9 cellular contexts compared by ENCODE assay signal in the genomic region with DNA sequence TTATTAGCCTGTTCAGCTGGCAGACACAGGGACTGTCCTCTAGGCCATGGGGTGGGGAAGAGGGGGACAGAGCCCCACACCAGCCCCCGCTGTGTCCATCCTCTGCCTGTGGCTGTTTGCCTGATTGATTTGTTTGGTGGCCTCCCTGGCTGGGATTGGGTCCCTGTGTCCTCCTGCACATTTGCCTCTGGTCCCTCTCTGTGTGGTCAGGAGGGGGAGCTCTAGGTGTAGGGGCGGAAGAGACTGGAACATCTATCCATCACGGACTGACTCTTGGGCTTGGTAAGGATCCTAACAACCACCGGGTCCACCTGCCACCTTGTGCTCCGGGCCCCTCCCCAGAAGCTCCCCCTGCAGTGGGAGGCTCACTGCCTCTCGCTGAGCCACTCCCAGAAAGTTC. TPM values are rescaled to one million over a fixed set of nuclear protein-coding genes. Genes with fewer than 3 reads are reported as not detected.
A peak's percentile ranks its signal among the peaks of the same experiment; 100 is the strongest.
DNase-seq lines count a peak whose midpoint lies in the region; ATAC-seq and TF ChIP-seq lines count a peak whose summit lies in the region.
"Had no signal": no experiment of that assay in that cellular context is flagged by ENCODE, and none has a peak within 500 bp of the region (broad histone marks: within the 10 kb centered on the region; RNA-seq: fewer than 3 reads in every experiment).

No MANE protein-coding gene starts in this region.

- H3K4me1 Mint-ChIP-seq in WTC11, result peaks cover 37% of the 10 kb centered on the region
- H3K4me1 Mint-ChIP-seq in naive thymus-derived CD4-positive, alpha-beta T cell, result peaks cover 3 to 36% (median 13%) of the 10 kb centered on the region in 7 donors
- peaks cover 5% of the 10 kb centered on the region for H3K4me1 Mint-ChIP-seq in activated CD8-positive, alpha-beta memory T cell treated with anti-CD3 and anti-CD28 coated beads, Interleukin-2, amount 10 ng/mL, durations not matched to agents 7 days and 5 days

- POLR2A ChIA-PET in WTC11 (lab: Charles Lee), result interaction anchor here (0.9 to 2.4 kb wide), 2 partner anchors 18 to 46 kb away, joined by 4 to 5 read pairs; no protein-coding TSS in a partner anchor
- POLR2A ChIA-PET in naive thymus-derived CD4-positive, alpha-beta T cell (lab: Charles Lee), result interaction anchor here (0.7 to 2.0 kb wide), 2 partner anchors 25 to 36 kb away, joined by 3 to 5 read pairs; no protein-coding TSS in a partner anchor

- H3K4me3 Mint-ChIP-seq in WTC11, result peak overlapping the region; percentile 8; the same call in 1 of the 2 replicates
- H3K4me3 Mint-ChIP-seq in naive thymus-derived CD4-positive, alpha-beta T cell, result peak overlapping the region in 2 of 10 donors; percentile 19 to 27
- no peak overlapping the region for H3K4me3 Mint-ChIP-seq in activated CD8-positive, alpha-beta memory T cell treated with anti-CD3 and anti-CD28 coated beads, Interleukin-2, amount 10 ng/mL, durations not matched to agents 7 days and 5 days
- H3K4me3 Mint-ChIP-seq: central memory CD8-positive, alpha-beta T cell had no signal

- no peak overlapping the region for H3K27ac ChIP-seq in naive thymus-derived CD4-positive, alpha-beta T cell (ENCODE audit: low read depth, low read length)

- intact Hi-C loops in naive thymus-derived CD4-positive, alpha-beta T cell (cut with micrococcal nuclease), result loop anchor here in 1 of 2 donors (5.0 kb wide), 1 partner anchor 36 kb away; no protein-coding TSS in a partner anchor

- TF ChIP-seq CTCF in WTC11 (IDR thresholded peaks at IDR 0.05), result 0 out of 2 replicates have a peak, but pooled peaks have one; percentile 20

- H3K36me3 ChIP-seq in naive thymus-derived CD4-positive, alpha-beta T cell (ENCODE audit: control insufficient read depth in 2 of 3, insufficient read depth in 3 of 3, low read length in 3 of 3), result no peaks in the 10 kb centered on the region

- H3K9me3 ChIP-seq in naive thymus-derived CD4-positive, alpha-beta T cell (ENCODE audit: control insufficient read depth in 2 of 3, low read length in 3 of 3), result no peaks in the 10 kb centered on the region

- peak; percentile 56 for ATAC-seq in WTC11
- ATAC-seq in naive thymus-derived CD4-positive, alpha-beta T cell, result no peak
- no peak for ATAC-seq in GM21515 (IDR thresholded peaks at IDR 0.05; ENCODE audit: unreplicated experiment)
- ATAC-seq in activated CD8-positive, alpha-beta memory T cell treated with anti-CD3 and anti-CD28 coated beads, Interleukin-2, amount 10 ng/mL, durations not matched to agents 7 days and 5 days, result no peak

- no peaks in the 10 kb centered on the region for H3K27me3 ChIP-seq in naive thymus-derived CD4-positive, alpha-beta T cell (ENCODE audit: control insufficient read depth in 2 of 2, insufficient read depth in 2 of 2, low read length in 2 of 2)

- CTCF ChIA-PET in WTC11 (lab: Charles Lee), result interaction anchor here (0.6 to 7.7 kb wide), 28 partner anchors 8 to 167 kb away, joined by 3 to 140 read pairs (median 6); partner anchors contain the start of genes CCDC167 and MDGA1
- CTCF ChIA-PET in naive thymus-derived CD4-positive, alpha-beta T cell (lab: Charles Lee), result interaction anchor here (0.6 to 1.6 kb wide), 7 partner anchors 9 to 154 kb away, joined by 3 to 7 read pairs (median 3); no protein-coding TSS in a partner anchor
- CTCF ChIA-PET in activated CD8-positive, alpha-beta memory T cell treated with anti-CD3 and anti-CD28 coated beads, Interleukin-2, amount 10 ng/mL, durations not matched to agents 7 days and 5 days (lab: Charles Lee), result interaction anchor here (1.1 to 3.1 kb wide), 7 partner anchors 10 to 154 kb away, joined by 3 to 20 read pairs (median 10); no protein-coding TSS in a partner anchor

- no peak overlapping the region for H3K27ac Mint-ChIP-seq in WTC11
- H3K27ac Mint-ChIP-seq in naive thymus-derived CD4-positive, alpha-beta T cell, result peak overlapping the region in 5 of 9 donors; percentile 22 to 69 (median 46)
- H3K27ac Mint-ChIP-seq in activated CD8-positive, alpha-beta memory T cell treated with anti-CD3 and anti-CD28 coated beads, Interleukin-2, amount 10 ng/mL, durations not matched to agents 7 days and 5 days, result no peak overlapping the region

- H3K9me3 Mint-ChIP-seq in WTC11, result no peaks in the 10 kb centered on the region; the same call in 1 of the 2 replicates
- no peaks in the 10 kb centered on the region for H3K9me3 Mint-ChIP-seq in naive thymus-derived CD4-positive, alpha-beta T cell
- H3K9me3 Mint-ChIP-seq in activated CD8-positive, alpha-beta memory T cell treated with anti-CD3 and anti-CD28 coated beads, Interleukin-2, amount 10 ng/mL, durations not matched to agents 7 days and 5 days (ENCODE audit: low read depth), result no peaks in the 10 kb centered on the region
- H3K9me3 Mint-ChIP-seq: central memory CD8-positive, alpha-beta T cell had no signal

- H3K36me3 Mint-ChIP-seq in WTC11, result no peaks in the 10 kb centered on the region
- H3K36me3 Mint-ChIP-seq in naive thymus-derived CD4-positive, alpha-beta T cell, result peaks cover 0 to 4% (median 0%) of the 10 kb centered on the region in 5 donors
- no peaks in the 10 kb centered on the region for H3K36me3 Mint-ChIP-seq in activated CD8-positive, alpha-beta memory T cell treated with anti-CD3 and anti-CD28 coated beads, Interleukin-2, amount 10 ng/mL, durations not matched to agents 7 days and 5 days

- peaks cover 0 to 18% of the 10 kb centered on the region in 2 donors for H3K4me1 ChIP-seq in naive thymus-derived CD4-positive, alpha-beta T cell (ENCODE audit: control insufficient read depth in 2 of 2, insufficient read depth in 2 of 2, low read length in 2 of 2)

- H3K4me3 ChIP-seq in naive thymus-derived CD4-positive, alpha-beta T cell (ENCODE audit: low read length), result no peak overlapping the region

- DNase-seq in Daoy (ENCODE audit: low read depth) (peak; percentile 72), HuH-7 (ENCODE audit: low spot score) (peak; percentile 67), WTC11 (ENCODE audit: low spot score) (peak; percentile 63), GDM1 (lab: John Stamatoyannopoulos, UW) (no peak)
- no peak for DNase-seq in naive thymus-derived CD4-positive, alpha-beta T cell
- no peak for DNase-seq in activated CD8-positive, alpha-beta memory T cell treated with anti-CD3 and anti-CD28 coated beads, Interleukin-2, amount 10 ng/mL, durations not matched to agents 7 days and 5 days
- DNase-seq: posterior cingulate gyrus had no signal

- peaks cover 59% of the 10 kb centered on the region for H3K27me3 Mint-ChIP-seq in WTC11 (ENCODE audit: low read depth)
- peaks cover 0 to 48% (median 0%) of the 10 kb centered on the region in 5 donors for H3K27me3 Mint-ChIP-seq in naive thymus-derived CD4-positive, alpha-beta T cell
- peaks cover 38% of the 10 kb centered on the region for H3K27me3 Mint-ChIP-seq in activated CD8-positive, alpha-beta memory T cell treated with anti-CD3 and anti-CD28 coated beads, Interleukin-2, amount 10 ng/mL, durations not matched to agents 7 days and 5 days
- H3K27me3 Mint-ChIP-seq: central memory CD8-positive, alpha-beta T cell had no signal

TF ChIP-seq in WTC11, 78 proteins besides CTCF, POLR2A, EP300 and RAD21 (continues in another document):
- TF ChIP-seq ZSCAN18 (CRISPR knock-in tag; IDR thresholded peaks at IDR 0.05) (no peak), AR (CRISPR knock-in tag; IDR thresholded peaks at IDR 0.05) (no peak), NR2C2 (CRISPR knock-in tag; IDR thresholded peaks at IDR 0.05) (no peak), OVOL2 (CRISPR knock-in tag; IDR thresholded peaks at IDR 0.05; ENCODE audit: borderline replicate concordance) (no peak), HMGA2 (CRISPR knock-in tag; IDR thresholded peaks at IDR 0.05) (no peak)

RNA-seq across cellular contexts. Expression of gene CCDC167, which starts 38.4 kb away (rescaled TPM):
- 115 and 126 TPM in 2 replicates for total RNA-seq in Daoy (2014; rRNA removed; shearing (Covaris generic))
- 19.1 to 21.6 TPM (median 19.9 TPM) in 3 replicates for total RNA-seq in WTC11 (2021)
- total RNA-seq in naive thymus-derived CD4-positive, alpha-beta T cell, result 10 to 100 TPM; 13.8 to 55.1 (median 18.0) TPM
- polyA plus RNA-seq in naive thymus-derived CD4-positive, alpha-beta T cell, result 10 to 100 TPM; 94.0 to 95.5 TPM
- total RNA-seq in activated CD8-positive, alpha-beta memory T cell treated with anti-CD3 and anti-CD28 coated beads, Interleukin-2, amount 10 ng/mL, durations not matched to agents 7 days and 5 days, result 10 to 100 TPM; 73.8 to 83.4 TPM

Comparison
In these comparisons a context has a peak if more than half of its experiments do, and no peak if none do; other contexts are left out.
1. DNase-seq: peak in Daoy (single experiment), HuH-7 (single experiment) and WTC11 (single experiment); none in naive thymus-derived CD4-positive, alpha-beta T cell (0 of 9), activated CD8-positive, alpha-beta memory T cell treated with anti-CD3 and anti-CD28 coated beads, Interleukin-2, amount 10 ng/mL, durations not matched to agents 7 days and 5 days (single experiment) and GDM1 (single experiment).
2. H3K27ac Mint-ChIP-seq: peak in naive thymus-derived CD4-positive, alpha-beta T cell (5 of 9); none in WTC11 (single experiment) and activated CD8-positive, alpha-beta memory T cell treated with anti-CD3 and anti-CD28 coated beads, Interleukin-2, amount 10 ng/mL, durations not matched to agents 7 days and 5 days (single experiment).